26 cellular contexts compared by ENCODE assay signal in the genomic region with DNA sequence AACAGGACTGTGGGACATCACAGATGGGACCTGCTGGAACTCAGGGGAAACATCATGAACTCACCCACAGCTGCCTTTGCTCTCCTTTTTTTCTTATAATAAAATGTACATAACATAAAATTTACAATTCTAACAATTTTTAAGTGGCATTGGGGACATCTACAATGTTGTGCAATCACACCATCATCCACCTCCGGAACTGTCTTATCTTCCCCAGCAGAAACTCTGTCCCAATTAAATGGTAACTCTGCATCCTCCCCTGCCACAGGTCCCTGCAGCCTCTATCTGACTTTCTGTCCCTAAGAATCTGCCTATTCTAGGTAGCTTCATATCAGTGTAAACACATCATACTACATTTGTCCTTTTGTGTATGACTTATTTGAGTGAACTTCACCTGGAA. TPM values are rescaled to one million over a fixed set of nuclear protein-coding genes. Genes with fewer than 3 reads are reported as not detected.
A peak's percentile ranks its signal among the peaks of the same experiment; 100 is the strongest.
DNase-seq lines count a peak whose midpoint lies in the region; ATAC-seq, FAIRE-seq and TF ChIP-seq lines count a peak whose summit lies in the region.
"Had no signal": no experiment of that assay in that cellular context is flagged by ENCODE, and none has a peak within 500 bp of the region (broad histone marks: within the 10 kb centered on the region; RNA-seq: fewer than 3 reads in every experiment).

No MANE protein-coding gene starts in this region.

- CTCF ChIA-PET in IMR-90 (lab: Yijun Ruan, JAX) = no interaction called here
- CTCF ChIA-PET in K562 (lab: Yijun Ruan, JAX; ENCODE audit: low intra/inter-chr PET ratio) = no interaction called here

- H3K79me1 ChIP-seq in IMR-90 (ENCODE audit: low read depth in 1 of 2, low read length in 2 of 2) = no peaks in the 10 kb centered on the region

- no peaks in the 10 kb centered on the region for H4K20me1 ChIP-seq in IMR-90 (ENCODE audit: insufficient read depth, low read length)
- 0 out of 2 replicates have a peak, but pooled peaks cover 3% of the 10 kb centered on the region for H4K20me1 ChIP-seq in K562 (replicated peaks; ENCODE audit: control insufficient read depth, insufficient read depth, low read length)
- H4K20me1 ChIP-seq: BLaER1 treated with 17β-estradiol and CSF1 and Interleukin-3, amounts not matched to agents 10 nM and 100 nM had no signal

- H3K14ac ChIP-seq in IMR-90 (replicated peaks; ENCODE audit: low read depth, low read length) = no peak overlapping the region

- no peak for FAIRE-seq in K562 (lab: Jason Lieb, UNC)
- FAIRE-seq: A549, GM12892, H1 had no signal

- dilution Hi-C loops in IMR-90 (cut with HindIII; ENCODE audit: low sequenced_read_pairs, unreplicated experiment) = no loop called here

- H3K23ac ChIP-seq in IMR-90 (ENCODE audit: low read depth, low read length) = no peak overlapping the region

- no peak overlapping the region for H2BK20ac ChIP-seq in IMR-90 (ENCODE audit: low read depth, low read length)

- H3K27me3 ChIP-seq in right atrium auricular region = no peaks in the 10 kb centered on the region
- H3K27me3 ChIP-seq in IMR-90 (ENCODE audit: control insufficient read depth, insufficient read depth, low read length) = peaks cover 35% of the 10 kb centered on the region
- H3K27me3 ChIP-seq in K562 (ENCODE audit: control insufficient read depth in 2 of 2, insufficient read depth in 2 of 2, low read length in 2 of 2) = peaks cover 4 to 29% of the 10 kb centered on the region in 2 experiments; a peak in 3 of 5 replicates
- no peaks in the 10 kb centered on the region for H3K27me3 ChIP-seq in mucosa of rectum (ENCODE audit: control insufficient read depth in 2 of 2, insufficient read depth in 2 of 2, low read length in 2 of 2)
- no peaks in the 10 kb centered on the region for H3K27me3 ChIP-seq in breast epithelium
- H3K27me3 ChIP-seq: BE2C; BLaER1 treated with 17β-estradiol and CSF1 and Interleukin-3, amounts not matched to agents 10 nM and 100 nM had no signal

- H2BK5ac ChIP-seq in IMR-90 (ENCODE audit: low read depth, low read length, poor library complexity, severe bottlenecking) = no peak overlapping the region

- no peak overlapping the region for H3K56ac ChIP-seq in IMR-90 (ENCODE audit: extremely low read depth, insufficient read depth, low read length)

- H3K36me3 ChIP-seq in right atrium auricular region (no peaks in the 10 kb centered on the region), IMR-90 (ENCODE audit: control insufficient read depth, insufficient read depth, low read length) (no peaks in the 10 kb centered on the region), K562 (ENCODE audit: control insufficient read depth, insufficient read depth, low read length) (no peaks in the 10 kb centered on the region), mucosa of rectum (ENCODE audit: control insufficient read depth in 2 of 2, insufficient read depth in 2 of 2, low read length in 2 of 2) (no peaks in the 10 kb centered on the region), breast epithelium (no peaks in the 10 kb centered on the region)
- H3K36me3 ChIP-seq: BE2C; BLaER1 treated with 17β-estradiol and CSF1 and Interleukin-3, amounts not matched to agents 10 nM and 100 nM had no signal

- no peak for TF ChIP-seq RAD21 in IMR-90 (IDR thresholded peaks at IDR 0.05; ENCODE audit: low read length)
- TF ChIP-seq RAD21 in K562 (CRISPR knock-in tag; conservative IDR thresholded peaks at IDR 0.05 in 1 of 2, IDR thresholded peaks at IDR 0.05 in 1 of 2) = no peak

- in situ Hi-C loops in IMR-90 (cut with MboI; ENCODE audit: low sequenced_read_pairs) = no loop called here
- in situ Hi-C loops in K562 (cut with MboI) = no loop called here

- no peak overlapping the region for H4K8ac ChIP-seq in IMR-90 (ENCODE audit: low read depth in 2 of 2, low read length in 2 of 2)

- POLR2A ChIA-PET in IMR-90 (lab: Charles Lee; ENCODE audit: unreplicated experiment) (no interaction called here), K562 (lab: Yijun Ruan, JAX) (no interaction called here)

- H3K4me1 ChIP-seq in right atrium auricular region (no peaks in the 10 kb centered on the region), IMR-90 (ENCODE audit: control insufficient read depth, insufficient read depth, low read length) (no peaks in the 10 kb centered on the region), K562 (replicated peaks in 1 of 2; ENCODE audit: control insufficient read depth in 2 of 2, insufficient read depth in 2 of 2, low read length in 2 of 2) (no peaks in the 10 kb centered on the region), mucosa of rectum (ENCODE audit: control insufficient read depth in 2 of 2, insufficient read depth in 2 of 2, low read length in 2 of 2) (peaks cover 27 to 39% of the 10 kb centered on the region in 2 donors), breast epithelium (no peaks in the 10 kb centered on the region)
- H3K4me1 ChIP-seq: A549, BE2C had no signal

- H3K9ac ChIP-seq in IMR-90 (ENCODE audit: low read depth, low read length) (no peak overlapping the region), K562 (ENCODE audit: insufficient read depth in 1 of 2, low read depth in 2 of 2, low read length in 2 of 2) (no peak overlapping the region), mucosa of rectum (ENCODE audit: low read depth in 1 of 2, low read length in 2 of 2) (peak overlapping the region in 1 of 2 donors; percentile 62)
- H3K9ac ChIP-seq: BLaER1 treated with 17β-estradiol and CSF1 and Interleukin-3, amounts not matched to agents 10 nM and 100 nM; GM23248 had no signal

- H3K18ac ChIP-seq in IMR-90 (ENCODE audit: low read depth, low read length) = no peak overlapping the region

- no peaks in the 10 kb centered on the region for H3K79me2 ChIP-seq in K562 (ENCODE audit: control insufficient read depth, insufficient read depth, low read length)

- TF ChIP-seq CTCF in right atrium auricular region (IDR thresholded peaks at IDR 0.05) = no peak
- no peak for TF ChIP-seq CTCF in IMR-90 (conservative IDR thresholded peaks at IDR 0.05; ENCODE audit: low read depth, low read length)
- no peak for TF ChIP-seq CTCF in K562 (IDR thresholded peaks at IDR 0.05 in 2 of 3, conservative IDR thresholded peaks at IDR 0.05 in 1 of 3; ENCODE audit: insufficient read depth in 2 of 3, low read depth in 1 of 3, low read length in 3 of 3)
- no peak for TF ChIP-seq CTCF in breast epithelium (IDR thresholded peaks at IDR 0.05)

- H3K4me3 ChIP-seq in right atrium auricular region = no peak overlapping the region
- no peak overlapping the region for H3K4me3 ChIP-seq in IMR-90 (ENCODE audit: insufficient read depth, low read depth, low read length)
- no peak overlapping the region for H3K4me3 ChIP-seq in K562
- H3K4me3 ChIP-seq in mucosa of rectum (ENCODE audit: low read length in 2 of 2) = no peak overlapping the region
- no peak overlapping the region for H3K4me3 ChIP-seq in breast epithelium
- H3K4me3 ChIP-seq: A549; BLaER1 treated with 17β-estradiol and CSF1 and Interleukin-3, amounts not matched to agents 10 nM and 100 nM; GM23248 had no signal

- ATAC-seq in IMR-90 (ENCODE audit: low read depth) (no peak), K562 (peak; percentile 50; the same call in 2 of the 3 replicates)
- ATAC-seq: A549 had no signal

- no peak for TF ChIP-seq EP300 in K562 (IDR thresholded peaks at IDR 0.05; ENCODE audit: low read length)

- DNase-seq in cardiac septum (ENCODE audit: low spot score) (peak; percentile 15), right atrium auricular region (ENCODE audit: low spot score) (no peak), IMR-90 (no peak), K562 (ENCODE audit: extremely low read depth in 1 of 4, low spot score in 3 of 4) (no peak), breast epithelium (ENCODE audit: low spot score in 2 of 2) (no peak), LoVo (ENCODE audit: low spot score) (no peak), NCI-H226 (no peak)
- DNase-seq: 8988T; ACHN; AML-193; BE2C; Calu3; CD4-positive, alpha-beta memory T cell; COR-L47; DMS53; DMS79 treated with DMSO at 0.1 percent for 48 hours; GM23248; H7; HCEC 1CT had no signal

- no peak overlapping the region for H3K4ac ChIP-seq in IMR-90 (ENCODE audit: low read depth, low read length)

- no TSS peak for BruUV-seq in IMR-90 (replicated peaks; lab: Mats Ljungman, UMichigan)
- no TSS peak for BruUV-seq in K562 (replicated peaks; lab: Mats Ljungman, UMichigan)

- H2AFZ ChIP-seq in IMR-90 (replicated peaks; ENCODE audit: low read length, poor library complexity) (no peak overlapping the region), K562 (ENCODE audit: low read depth, low read length) (no peak overlapping the region)
- H2AFZ ChIP-seq: GM23248 had no signal

- intact Hi-C loops in cardiac septum (cut with DNase I) (no loop called here), IMR-90 (cut with micrococcal nuclease) (no loop called here), K562 (cut with micrococcal nuclease) (no loop called here), breast epithelium (cut with DNase I; ENCODE audit: low total_unique reads) (no loop called here)

- no peak overlapping the region for H2AK9ac ChIP-seq in IMR-90 (replicated peaks; ENCODE audit: low read depth, low read length, poor library complexity)

- no peak overlapping the region for H2BK15ac ChIP-seq in IMR-90 (ENCODE audit: low read depth, low read length)

- no CpG with 5 or more reads among the region's 1 CpG for WGBS in IMR-90 (ENCODE audit: extremely low coverage in 2 of 2, insufficient read length in 1 of 2), 2 experiments
- WGBS in K562 (ENCODE audit: insufficient coverage, low coverage, missing lambda C conversion rate) = 0% methylated on average over 1 of the region's 1 CpG

- no peak overlapping the region for H4K5ac ChIP-seq in IMR-90 (ENCODE audit: low read depth, low read length)

- H4K91ac ChIP-seq in IMR-90 (ENCODE audit: insufficient read depth, low read depth, low read length) = no peak overlapping the region

- H2BK120ac ChIP-seq in IMR-90 (ENCODE audit: low read depth, low read length) = no peak overlapping the region

- no peak overlapping the region for H3K27ac ChIP-seq in right atrium auricular region
- H3K27ac ChIP-seq in IMR-90 (ENCODE audit: insufficient read depth, low read length) = no peak overlapping the region
- no peak overlapping the region for H3K27ac ChIP-seq in K562 (ENCODE audit: extremely low read depth, low read depth, low read length)
- H3K27ac ChIP-seq in mucosa of rectum (ENCODE audit: low read depth in 2 of 2, low read length in 2 of 2) = peak overlapping the region; percentile 93 to 96
- H3K27ac ChIP-seq in breast epithelium = no peak overlapping the region
- H3K27ac ChIP-seq: A549; BLaER1 treated with 17β-estradiol and CSF1 and Interleukin-3, amounts not matched to agents 10 nM and 100 nM; GM23248 had no signal

- H3K9me3 ChIP-seq in right atrium auricular region = no peaks in the 10 kb centered on the region
- no peaks in the 10 kb centered on the region for H3K9me3 ChIP-seq in IMR-90 (ENCODE audit: control insufficient read depth, insufficient read depth, low read length)
- H3K9me3 ChIP-seq in K562 (replicated peaks; ENCODE audit: control insufficient read depth, insufficient read depth, low read depth, low read length) = no peaks in the 10 kb centered on the region
- no peaks in the 10 kb centered on the region for H3K9me3 ChIP-seq in mucosa of rectum (ENCODE audit: control insufficient read depth in 2 of 2, low read length in 2 of 2)
- no peaks in the 10 kb centered on the region for H3K9me3 ChIP-seq in breast epithelium
- H3K9me3 ChIP-seq: A549, BE2C had no signal

- H3K9me1 ChIP-seq in IMR-90 (ENCODE audit: insufficient read depth, low read length) = no peaks in the 10 kb centered on the region
- no peaks in the 10 kb centered on the region for H3K9me1 ChIP-seq in K562 (ENCODE audit: control insufficient read depth, insufficient read depth, low read length)

- TF ChIP-seq POLR2A in IMR-90 (IDR thresholded peaks at IDR 0.05; ENCODE audit: low read depth, low read length) (no peak), K562 (conservative IDR thresholded peaks at IDR 0.05) (no peak), breast epithelium (IDR thresholded peaks at IDR 0.05) (no peak)

- H3K4me2 ChIP-seq in IMR-90 (ENCODE audit: low read depth, low read length) (no peak overlapping the region), K562 (ENCODE audit: insufficient read depth, low read length) (no peak overlapping the region)
- H3K4me2 ChIP-seq: A549 had no signal

- no peak overlapping the region for H2AK5ac ChIP-seq in IMR-90 (ENCODE audit: low read depth, low read length)

RNA-seq across cellular contexts. Expression of a gene that starts 19.4 kb away (rescaled TPM):
- total RNA-seq in cardiac septum = not detected
- under 1 TPM in 1 of 2 donors, not detected in 1; 0.15 TPM for total RNA-seq in right atrium auricular region
- not detected in 2 replicates for total RNA-seq in IMR-90 (2012; rRNA removed)
- not detected in 2 replicates for polyA plus RNA-seq in IMR-90 (2012; rRNA removed)
- not detected in 2 replicates for polyA plus RNA-seq in IMR-90 (2012; cell fraction: cytosol; rRNA removed)
- not detected in 2 replicates for polyA plus RNA-seq in IMR-90 (2012; cell fraction: nucleus; rRNA removed; ENCODE audit: low replicate concordance)
- total RNA-seq in K562 (2011; cell fraction: chromatin; rRNA removed; ENCODE audit: low replicate concordance) = not detected in 2 replicates
- not detected in 2 replicates for total RNA-seq in K562 (2011; cell fraction: nucleolus; rRNA removed)
- not detected in 2 replicates for total RNA-seq in K562 (2011; cell fraction: nucleoplasm; rRNA removed)
- not detected in 2 replicates for total RNA-seq in K562 (2014; rRNA removed)
- total RNA-seq in K562 (2014; rRNA removed; fragmentation: Illumina TruSeq; extraction: Trizol) = not detected in 2 replicates
- total RNA-seq in K562 (2015; rRNA removed; fragmentation: Illumina TruSeq; extraction: Trizol) = not detected in 2 replicates
- total RNA-seq in K562 (2021) = not detected in 2 replicates
- not detected in 2 replicates for polyA plus RNA-seq in K562 (2011; rRNA removed)
- polyA plus RNA-seq in K562 (2011; cell fraction: cytosol; rRNA removed) = not detected in 2 replicates
- not detected in 2 replicates for polyA plus RNA-seq in K562 (2011; cell fraction: nucleus; rRNA removed)
- polyA plus RNA-seq in K562 (2012) = not detected in 2 replicates
- not detected in 2 replicates for polyA plus RNA-seq in K562 (2014; fragmentation: Illumina TruSeq; extraction: Trizol)
- not detected for polyA plus RNA-seq in K562 (2014; fragmentation: Nextera tagmentation; extraction: Ambion mirVana)
- not detected in 2 replicates for polyA plus RNA-seq in K562 (2014; rRNA removed)
- polyA minus RNA-seq in K562 (2011; rRNA and poly(A)+ RNA removed) = not detected in 2 replicates
- not detected in 2 replicates for polyA minus RNA-seq in K562 (2011; cell fraction: cytosol; rRNA and poly(A)+ RNA removed)
- not detected in 2 replicates for polyA minus RNA-seq in K562 (2011; cell fraction: nucleus; rRNA and poly(A)+ RNA removed)
- not detected for total RNA-seq in breast epithelium
- total RNA-seq: Calu3; CD4-positive, alpha-beta memory T cell; Daoy; G401; GM23248; H1; H7 had no signal
- polyA plus RNA-seq: A549; CD4-positive, alpha-beta memory T cell; GM23248; H1 had no signal

Comparison
In these comparisons a context has a peak if more than half of its experiments do, and no peak if none do; other contexts are left out.
1. H3K27ac ChIP-seq: peak in mucosa of rectum (2 of 2); none in right atrium auricular region (0 of 2), IMR-90 (single experiment), K562 (single experiment) and breast epithelium (0 of 2).